Comparison of ENCODE assay signal across 9 cellular contexts in the genomic region with DNA sequence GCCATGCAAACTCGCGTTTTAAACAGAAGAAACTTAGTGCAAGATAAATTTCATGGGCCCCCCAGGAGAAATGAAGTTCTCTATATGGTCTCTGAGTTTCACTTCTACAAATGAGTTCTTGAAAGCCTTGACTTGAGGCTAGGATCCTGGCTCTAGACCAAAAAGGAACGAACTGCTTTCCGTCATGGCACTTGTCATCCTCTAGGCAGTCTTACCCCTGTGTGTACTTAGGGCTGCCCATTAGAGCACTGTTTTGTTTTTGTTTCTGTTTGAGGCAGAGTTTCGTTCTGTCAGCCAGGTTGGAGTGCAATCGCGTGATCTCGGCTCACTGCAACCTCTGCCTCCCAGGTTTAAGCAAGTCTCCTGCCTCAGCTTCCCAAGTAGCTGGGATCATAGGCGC. TPM values are rescaled to one million over a fixed set of nuclear protein-coding genes. Genes with fewer than 3 reads are reported as not detected.
A peak's percentile ranks its signal among the peaks of the same experiment; 100 is the strongest.
DNase-seq lines count a peak whose midpoint lies in the region; ATAC-seq and TF ChIP-seq lines count a peak whose summit lies in the region.
"Had no signal": no experiment of that assay in that cellular context is flagged by ENCODE, and none has a peak within 500 bp of the region (broad histone marks: within the 10 kb centered on the region; RNA-seq: fewer than 3 reads in every experiment).

No MANE protein-coding gene starts in this region.

- no peak overlapping the region for H3K9ac ChIP-seq in smooth muscle cell (ENCODE audit: low read depth)

- no peak overlapping the region for H3K4me2 ChIP-seq in smooth muscle cell

- H3K27me3 Mint-ChIP-seq in activated B cell treated with CpG ODN at 0.5 μM for 24 hours, result no peaks in the 10 kb centered on the region
- no peaks in the 10 kb centered on the region for H3K27me3 Mint-ChIP-seq in stimulated activated naive CD8-positive, alpha-beta T cell treated with anti-CD3 and anti-CD28 coated beads, Interleukin-15, amount 100 ng/mL, for 72 hours

- TF ChIP-seq CTCF in GM13976 (IDR thresholded peaks at IDR 0.05; ENCODE audit: borderline replicate concordance, control extremely low read depth, extremely low read depth, insufficient read depth, missing control alignments), result no peak
- TF ChIP-seq CTCF in activated B cell treated with CpG ODN at 0.5 μM for 24 hours (IDR thresholded peaks at IDR 0.05), result no peak
- TF ChIP-seq CTCF in smooth muscle cell (IDR thresholded peaks at IDR 0.05; ENCODE audit: borderline replicate concordance, insufficient read depth, poor library complexity, severe bottlenecking), result no peak
- TF ChIP-seq CTCF in breast epithelium (IDR thresholded peaks at IDR 0.05), result no peak

- peaks cover 96% of the 10 kb centered on the region for H4K20me1 ChIP-seq in smooth muscle cell (ENCODE audit: low read depth)

- in situ Hi-C loops in GM13976 (cut with MboI; ENCODE audit: low sequenced_read_pairs, unreplicated experiment), result no loop called here

- CTCF ChIA-PET in activated B cell treated with CpG ODN at 0.5 μM for 24 hours (lab: Charles Lee), result interaction anchor here (1.2 to 1.9 kb wide), 3 partner anchors 10 to 29 kb away, joined by 3 to 7 read pairs (median 3); a partner anchor contains a TSS

- DNase-seq in GM13976 (ENCODE audit: low spot score), result peak; percentile 76
- DNase-seq in activated B cell treated with CpG ODN at 0.5 μM for 24 hours, result no peak
- no peak for DNase-seq in stimulated activated naive CD8-positive, alpha-beta T cell treated with anti-CD3 and anti-CD28 coated beads, Interleukin-15, amount 100 ng/mL, for 72 hours
- no peak for DNase-seq in Kasumi-1 (lab: John Stamatoyannopoulos, UW)
- DNase-seq in smooth muscle cell (lab: John Stamatoyannopoulos, UW; ENCODE audit: unreplicated experiment), result no peak
- no peak for DNase-seq in breast epithelium (ENCODE audit: low spot score in 2 of 2)
- DNase-seq: stimulated activated CD4-positive, alpha-beta T cell treated with anti-CD3 and anti-CD28 coated beads, Interleukin-1b, Interleukin-23, amount 100 ng/mL, for 48 hours had no signal

- H3K4me3 ChIP-seq in smooth muscle cell (no peak overlapping the region), breast epithelium (no peak overlapping the region)

- H3K36me3 ChIP-seq in smooth muscle cell (ENCODE audit: low read depth) (peaks cover 14% of the 10 kb centered on the region), breast epithelium (no peaks in the 10 kb centered on the region)

- POLR2A ChIA-PET in activated B cell treated with CpG ODN at 0.5 μM for 24 hours (lab: Charles Lee), result interaction anchor here (0.6 to 1.9 kb wide), 4 partner anchors 13 to 235 kb away, joined by 3 to 15 read pairs (median 6); a partner anchor contains a TSS

- H3K36me3 Mint-ChIP-seq in activated B cell treated with CpG ODN at 0.5 μM for 24 hours (ENCODE audit: low read depth), result peaks cover 66% of the 10 kb centered on the region

- H3K4me1 ChIP-seq in smooth muscle cell (ENCODE audit: low read depth) (no peaks in the 10 kb centered on the region), breast epithelium (no peaks in the 10 kb centered on the region)

- H3K27me3 ChIP-seq in smooth muscle cell (ENCODE audit: low read depth) (no peaks in the 10 kb centered on the region), breast epithelium (no peaks in the 10 kb centered on the region)

- H3K27ac ChIP-seq in smooth muscle cell (ENCODE audit: low read depth) (no peak overlapping the region), breast epithelium (no peak overlapping the region)

- peak overlapping the region; percentile 55 for H3K4me3 Mint-ChIP-seq in activated B cell treated with CpG ODN at 0.5 μM for 24 hours
- no peak overlapping the region for H3K4me3 Mint-ChIP-seq in stimulated activated naive CD8-positive, alpha-beta T cell treated with anti-CD3 and anti-CD28 coated beads, Interleukin-15, amount 100 ng/mL, for 72 hours

- peak overlapping the region; percentile 84 for H3K27ac Mint-ChIP-seq in activated B cell treated with CpG ODN at 0.5 μM for 24 hours
- H3K27ac Mint-ChIP-seq in stimulated activated naive CD8-positive, alpha-beta T cell treated with anti-CD3 and anti-CD28 coated beads, Interleukin-15, amount 100 ng/mL, for 72 hours, result no peak overlapping the region

- intact Hi-C loops in activated B cell treated with CpG ODN at 0.5 μM for 24 hours (cut with micrococcal nuclease), result loop anchor here (1.0 kb wide), 2 partner anchors 13 to 29 kb away; a partner anchor contains a TSS
- intact Hi-C loops in breast epithelium (cut with DNase I; ENCODE audit: low total_unique reads), result no loop called here

- no peak for TF ChIP-seq POLR2A in breast epithelium (IDR thresholded peaks at IDR 0.05)

- no peak overlapping the region for H2AFZ ChIP-seq in smooth muscle cell (ENCODE audit: low read depth)

- H3K79me2 ChIP-seq in smooth muscle cell (ENCODE audit: low read depth), result peaks cover 38% of the 10 kb centered on the region

- ATAC-seq in GM19463 (IDR thresholded peaks at IDR 0.05; ENCODE audit: unreplicated experiment), result peak; percentile 82
- ATAC-seq in HG03097 (IDR thresholded peaks at IDR 0.05; ENCODE audit: low FRiP score, unreplicated experiment), result peak; percentile 69
- ATAC-seq in activated B cell treated with CpG ODN at 0.5 μM for 24 hours (ENCODE audit: low read depth), result peak; percentile 91
- no peak for ATAC-seq in stimulated activated naive CD8-positive, alpha-beta T cell treated with anti-CD3 and anti-CD28 coated beads, Interleukin-15, amount 100 ng/mL, for 72 hours

- peaks cover 44% of the 10 kb centered on the region for H3K4me1 Mint-ChIP-seq in activated B cell treated with CpG ODN at 0.5 μM for 24 hours
- H3K4me1 Mint-ChIP-seq in stimulated activated naive CD8-positive, alpha-beta T cell treated with anti-CD3 and anti-CD28 coated beads, Interleukin-15, amount 100 ng/mL, for 72 hours, result peaks cover 19% of the 10 kb centered on the region

- H3F3A ChIP-seq in smooth muscle cell (ENCODE audit: low read depth), result no peaks in the 10 kb centered on the region

- H3K9me3 ChIP-seq in smooth muscle cell (replicated peaks; ENCODE audit: low read depth) (no peaks in the 10 kb centered on the region), breast epithelium (no peaks in the 10 kb centered on the region)

- no peaks in the 10 kb centered on the region for H3K9me3 Mint-ChIP-seq in activated B cell treated with CpG ODN at 0.5 μM for 24 hours
- H3K9me3 Mint-ChIP-seq in stimulated activated naive CD8-positive, alpha-beta T cell treated with anti-CD3 and anti-CD28 coated beads, Interleukin-15, amount 100 ng/mL, for 72 hours, result no peaks in the 10 kb centered on the region

- WGBS in smooth muscle cell (ENCODE audit: low lambda C conversion rate), result 94% methylated on average over 9 of the region's 9 CpGs

RNA-seq across cellular contexts. Expression of a gene that starts 29.0 kb away (rescaled TPM):
- total RNA-seq in activated B cell treated with CpG ODN at 0.5 μM for 24 hours, result 93.5 and 93.6 TPM in 2 replicates
- 47.3 and 52.5 TPM in 2 replicates for total RNA-seq in smooth muscle cell
- 47.8 and 51.6 TPM in 2 replicates for polyA plus RNA-seq in smooth muscle cell
- total RNA-seq in breast epithelium, result 10 to 100 TPM; 35.7 to 52.7 (median 40.8) TPM

RNA-seq across cellular contexts. Expression of a gene that starts 38.5 kb away (rescaled TPM):
- total RNA-seq in activated B cell treated with CpG ODN at 0.5 μM for 24 hours (40.0 and 42.8 TPM in 2 replicates), smooth muscle cell (7.8 and 12.2 TPM in 2 replicates), breast epithelium (10 to 100 TPM; 24.5 to 26.5 (median 24.7) TPM)
- 8.3 and 12.7 TPM in 2 replicates for polyA plus RNA-seq in smooth muscle cell
